ENCODE assay signal across 9 cellular contexts in the genomic region with DNA sequence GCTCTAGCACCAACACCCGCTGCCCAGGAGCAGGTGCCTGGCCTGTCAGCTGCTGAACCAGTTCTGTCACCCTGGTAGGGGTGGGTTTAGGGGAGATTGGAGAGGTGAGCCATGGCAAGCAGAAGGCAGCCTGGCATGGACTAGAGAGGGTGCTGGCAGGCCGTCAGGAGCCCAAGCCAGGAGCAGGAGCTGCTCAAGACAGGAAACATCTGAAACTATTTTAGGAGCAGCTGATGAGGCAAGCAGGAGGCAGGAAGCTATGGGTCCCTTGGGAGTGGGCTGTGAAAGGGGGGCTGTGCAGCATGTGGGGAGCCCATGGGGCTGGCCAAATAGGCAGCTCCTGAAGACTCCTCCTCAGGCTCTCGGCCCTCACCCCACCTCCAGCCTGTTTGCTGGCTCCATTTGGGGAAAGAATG. TPM values are rescaled to one million over a fixed set of nuclear protein-coding genes. Genes with fewer than 3 reads are reported as not detected.
DNase-seq lines count a peak whose midpoint lies in the region; ATAC-seq and TF ChIP-seq lines count a peak whose summit lies in the region.
"Had no signal": no experiment of that assay in that cellular context is flagged by ENCODE, and none has a peak within 500 bp of the region (broad histone marks: within the 10 kb centered on the region; RNA-seq: fewer than 3 reads in every experiment).

No MANE protein-coding gene starts in this region.

- peaks cover 29% of the 10 kb centered on the region for H3K4me1 Mint-ChIP-seq in T-helper 2 cell treated with Interferon-gamma antibody and Interleukin-4, amounts not matched to agents 5 μg/mL and 100 μg/mL, for 36 hours (ENCODE audit: low read depth)

- peak overlapping the region; percentile 2 for H3K4me3 Mint-ChIP-seq in T-helper 2 cell treated with Interferon-gamma antibody and Interleukin-4, amounts not matched to agents 5 μg/mL and 100 μg/mL, for 36 hours

- H3K4me3 ChIP-seq in fibroblast of villous mesenchyme (ENCODE audit: low read depth, low read length), result no peak overlapping the region

- no peak for DNase-seq in T-helper 2 cell treated with Interferon-gamma antibody and Interleukin-4, amounts not matched to agents 5 μg/mL and 100 μg/mL, for 36 hours (ENCODE audit: low spot score)
- DNase-seq in T-helper 2 cell (no peak), SKM-1 (lab: John Stamatoyannopoulos, UW; ENCODE audit: unreplicated experiment) (peak; percentile 65), fibroblast of villous mesenchyme (ENCODE audit: low read depth) (peak; percentile 84), pons (ENCODE audit: low spot score) (peak; percentile 75), kidney tubule cell (ENCODE audit: low spot score) (no peak)
- no peak for DNase-seq in activated CD4-positive, CD25-positive, alpha-beta regulatory T cell treated with anti-CD3 and anti-CD28 coated beads, Interleukin-2, amount 50 U/mL, for 72 hours

- H3K27ac Mint-ChIP-seq in T-helper 2 cell treated with Interferon-gamma antibody and Interleukin-4, amounts not matched to agents 5 μg/mL and 100 μg/mL, for 36 hours, result peak overlapping the region; percentile 48

- H3K9me3 Mint-ChIP-seq in T-helper 2 cell treated with Interferon-gamma antibody and Interleukin-4, amounts not matched to agents 5 μg/mL and 100 μg/mL, for 36 hours, result no peaks in the 10 kb centered on the region

- H3K36me3 Mint-ChIP-seq in T-helper 2 cell treated with Interferon-gamma antibody and Interleukin-4, amounts not matched to agents 5 μg/mL and 100 μg/mL, for 36 hours (ENCODE audit: low read depth), result peaks cover 20% of the 10 kb centered on the region

- ATAC-seq in HG03342 (IDR thresholded peaks at IDR 0.05; ENCODE audit: unreplicated experiment), result no peak

- TF ChIP-seq CTCF in fibroblast of villous mesenchyme (IDR thresholded peaks at IDR 0.05; ENCODE audit: insufficient read depth, low read depth, low read length), result no peak

- H3K27me3 Mint-ChIP-seq in T-helper 2 cell treated with Interferon-gamma antibody and Interleukin-4, amounts not matched to agents 5 μg/mL and 100 μg/mL, for 36 hours (ENCODE audit: low read depth), result peaks cover 15% of the 10 kb centered on the region

RNA-seq across cellular contexts. Expression of a gene that starts 2.3 kb away (rescaled TPM):
- total RNA-seq in fibroblast of villous mesenchyme, result 4.7 and 11.0 TPM in 2 replicates

RNA-seq across cellular contexts. Expression of a gene that starts 5.7 kb away (rescaled TPM):
- not detected in 2 replicates for total RNA-seq in fibroblast of villous mesenchyme
- total RNA-seq: activated CD8-positive, alpha-beta memory T cell treated with anti-CD3 and anti-CD28 coated beads for 36 hours had no signal

RNA-seq across cellular contexts. Expression of a gene that starts 8.4 kb away (rescaled TPM):
- total RNA-seq in fibroblast of villous mesenchyme, result 44.0 and 48.0 TPM in 2 replicates

RNA-seq across cellular contexts. Expression of a gene that starts 19.0 kb away (rescaled TPM):
- total RNA-seq in fibroblast of villous mesenchyme, result 45.1 and 47.9 TPM in 2 replicates

RNA-seq across cellular contexts. Expression of a gene that starts 51.0 kb away (rescaled TPM):
- total RNA-seq in fibroblast of villous mesenchyme, result 3.0 and 3.5 TPM in 2 replicates

Comparison
In these comparisons a context has a peak if more than half of its experiments do, and no peak if none do; other contexts are left out.
1. DNase-seq: peak in SKM-1 (single experiment), fibroblast of villous mesenchyme (single experiment) and pons (single experiment); none in T-helper 2 cell treated with Interferon-gamma antibody and Interleukin-4, amounts not matched to agents 5 μg/mL and 100 μg/mL, for 36 hours (single experiment), T-helper 2 cell (0 of 5), activated CD4-positive, CD25-positive, alpha-beta regulatory T cell treated with anti-CD3 and anti-CD28 coated beads, Interleukin-2, amount 50 U/mL, for 72 hours (single experiment) and kidney tubule cell (single experiment).